8 cellular contexts compared by ENCODE assay signal in the genomic region with DNA sequence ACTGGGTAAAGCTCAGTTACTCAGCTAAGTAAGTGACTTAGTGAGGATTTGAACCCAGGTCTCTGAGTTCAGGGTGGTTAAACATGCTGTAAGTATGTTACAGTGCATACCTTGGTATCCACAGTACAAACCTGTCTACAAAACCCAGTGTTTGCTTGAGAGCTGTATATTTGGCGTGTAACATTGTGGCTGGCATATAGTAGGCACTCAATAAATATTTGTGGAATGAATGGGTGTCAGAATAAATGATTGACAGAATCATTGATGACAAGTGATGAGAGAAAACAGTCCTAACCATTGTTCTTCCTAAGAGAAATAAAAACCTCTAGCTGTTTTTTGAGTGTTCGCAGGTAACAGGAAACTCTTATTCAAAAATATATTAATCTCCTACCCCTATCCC.
A peak's percentile ranks its signal among the peaks of the same experiment; 100 is the strongest.
DNase-seq lines count a peak whose midpoint lies in the region; ATAC-seq and TF ChIP-seq lines count a peak whose summit lies in the region.

No MANE protein-coding gene starts in this region.

- H3K4ac ChIP-seq in mesenchymal stem cell (ENCODE audit: low read depth in 1 of 2, low read length in 2 of 2), result no peak overlapping the region

- no peak overlapping the region for H3K4me2 ChIP-seq in mesenchymal stem cell (ENCODE audit: low read length, poor library complexity, severe bottlenecking)

- no peaks in the 10 kb centered on the region for H3K9me3 Mint-ChIP-seq in activated naive CD4-positive, alpha-beta T cell treated with anti-CD3 and anti-CD28 coated beads, Interleukin-2, amount 50 U/mL, for 72 hours

- no peak for DNase-seq in heart left ventricle
- DNase-seq in left cardiac atrium, result no peak
- DNase-seq in activated naive CD4-positive, alpha-beta T cell treated with anti-CD3 and anti-CD28 coated beads, Interleukin-2, amount 50 U/mL, for 72 hours (ENCODE audit: low spot score in 2 of 2), result no peak
- no peak for DNase-seq in mesenchymal stem cell
- no peak for DNase-seq in upper lobe of left lung
- DNase-seq in GOT3 (lab: John Stamatoyannopoulos, UW), result no peak
- DNase-seq in GM20000 (ENCODE audit: low spot score), result no peak

- ATAC-seq in heart left ventricle (no peak), left cardiac atrium (no peak), upper lobe of left lung (ENCODE audit: low FRiP score in 2 of 2) (no peak), HG02642 (IDR thresholded peaks at IDR 0.05; ENCODE audit: poor library complexity, unreplicated experiment) (no peak)
- no peak for ATAC-seq in activated naive CD4-positive, alpha-beta T cell treated with anti-CD3 and anti-CD28 coated beads, Interleukin-2, amount 50 U/mL, for 72 hours

- H3K23ac ChIP-seq in mesenchymal stem cell (ENCODE audit: low read length in 2 of 2), result no peak overlapping the region

- H3K4me3 ChIP-seq in heart left ventricle, result peak overlapping the region in 7 of 12 donors; percentile 59 to 79 (median 61)
- peak overlapping the region in 1 of 2 experiments; percentile 41 for H3K4me3 ChIP-seq in mesenchymal stem cell (ENCODE audit: insufficient read depth in 1 of 2, low read depth in 1 of 2, low read length in 2 of 2)
- peak overlapping the region in 2 of 4 donors; percentile 59 to 62 for H3K4me3 ChIP-seq in upper lobe of left lung

- H3K18ac ChIP-seq in mesenchymal stem cell (ENCODE audit: low read depth in 1 of 2, low read length in 2 of 2), result peak overlapping the region in 1 of 2 experiments; percentile 75

- no peak overlapping the region for H2AFZ ChIP-seq in mesenchymal stem cell (ENCODE audit: low read depth, low read length)

- H3K27ac ChIP-seq in heart left ventricle (peak overlapping the region in 11 of 12 donors; percentile 84 to 99 (median 94)), mesenchymal stem cell (ENCODE audit: low read length, poor library complexity, severe bottlenecking) (no peak overlapping the region), upper lobe of left lung (peak overlapping the region; percentile 94 to 98 (median 97))

- H3K27ac Mint-ChIP-seq in activated naive CD4-positive, alpha-beta T cell treated with anti-CD3 and anti-CD28 coated beads, Interleukin-2, amount 50 U/mL, for 72 hours, result peak overlapping the region; percentile 92 to 100

- H2AK5ac ChIP-seq in mesenchymal stem cell (ENCODE audit: low read length, severe bottlenecking), result no peak overlapping the region

- peak overlapping the region; percentile 90 for H4K8ac ChIP-seq in mesenchymal stem cell (ENCODE audit: low read length)

- H2BK5ac ChIP-seq in mesenchymal stem cell (ENCODE audit: low read depth, low read length, poor library complexity, severe bottlenecking), result no peak overlapping the region

- H4K91ac ChIP-seq in mesenchymal stem cell (ENCODE audit: low read length), result no peak overlapping the region

- no peak for TF ChIP-seq EP300 in upper lobe of left lung (IDR thresholded peaks at IDR 0.05)

- no peak overlapping the region for H3K14ac ChIP-seq in mesenchymal stem cell (ENCODE audit: low read length in 2 of 2)

- no peak overlapping the region for H2BK12ac ChIP-seq in mesenchymal stem cell (ENCODE audit: low read length in 2 of 2)

- 89 to 93% (median 92%) methylated on average over 2 of the region's 2 CpGs for WGBS in heart left ventricle, 4 donors
- 88% methylated on average over 1 of the region's 2 CpGs for WGBS in mesenchymal stem cell
- 63 to 89% methylated on average over 2 of the region's 2 CpGs for WGBS in upper lobe of left lung, 2 donors

- no peak overlapping the region for H2BK120ac ChIP-seq in mesenchymal stem cell (ENCODE audit: low read depth, low read length)

- no peak for TF ChIP-seq POLR2A in heart left ventricle (IDR thresholded peaks at IDR 0.05)
- TF ChIP-seq POLR2A in upper lobe of left lung (IDR thresholded peaks at IDR 0.05), result no peak

- H3K4me1 ChIP-seq in heart left ventricle (peaks cover 0 to 32% (median 13%) of the 10 kb centered on the region in 12 donors), mesenchymal stem cell (ENCODE audit: control insufficient read depth, insufficient read depth, low read depth, low read length) (peaks cover 11% of the 10 kb centered on the region), upper lobe of left lung (peaks cover 14 to 37% (median 20%) of the 10 kb centered on the region in 4 donors)

- H3K27me3 ChIP-seq in heart left ventricle (peaks cover 0 to 60% (median 0%) of the 10 kb centered on the region in 9 donors), mesenchymal stem cell (ENCODE audit: control insufficient read depth in 1 of 2, insufficient read depth in 1 of 2, low read length in 2 of 2) (peaks cover 0 to 31% of the 10 kb centered on the region in 2 experiments), upper lobe of left lung (peaks cover 0 to 30% (median 0%) of the 10 kb centered on the region in 4 donors)

- intact Hi-C loops in heart left ventricle (cut with DNase I), result loop anchor here in 8 of 10 donors (5.0 to 10.0 kb wide), 10 partner anchors 65 to 443 kb away; no protein-coding TSS in a partner anchor
- intact Hi-C loops in left cardiac atrium (cut with DNase I), result loop anchor here in 1 of 2 donors (10.0 kb wide), 2 partner anchors 87 to 163 kb away; no protein-coding TSS in a partner anchor

- H2BK15ac ChIP-seq in mesenchymal stem cell (ENCODE audit: low read depth, poor library complexity, severe bottlenecking), result no peak overlapping the region

- H3K9me3 ChIP-seq in heart left ventricle (no peaks in the 10 kb centered on the region), mesenchymal stem cell (ENCODE audit: control insufficient read depth, low read length) (no peaks in the 10 kb centered on the region), upper lobe of left lung (peaks cover 0 to 7% (median 0%) of the 10 kb centered on the region in 4 donors)

- peak overlapping the region; percentile 59 for H3K9ac ChIP-seq in mesenchymal stem cell (ENCODE audit: low read length)

- no peaks in the 10 kb centered on the region for H3K36me3 ChIP-seq in heart left ventricle
- H3K36me3 ChIP-seq in mesenchymal stem cell (ENCODE audit: control insufficient read depth in 1 of 2, insufficient read depth in 2 of 2, low read depth in 1 of 2, low read length in 2 of 2), result no peaks in the 10 kb centered on the region
- no peaks in the 10 kb centered on the region for H3K36me3 ChIP-seq in upper lobe of left lung

- TF ChIP-seq CTCF in heart left ventricle (IDR thresholded peaks at IDR 0.05), result no peak
- no peak for TF ChIP-seq CTCF in upper lobe of left lung (IDR thresholded peaks at IDR 0.05)
- no peak for TF ChIP-seq CTCF in GM20000 (IDR thresholded peaks at IDR 0.05; ENCODE audit: extremely low read depth, missing control alignments)

- H3K79me1 ChIP-seq in mesenchymal stem cell (replicated peaks; ENCODE audit: low read length, poor library complexity, severe bottlenecking), result peaks cover 2% of the 10 kb centered on the region

- H3K36me3 Mint-ChIP-seq in activated naive CD4-positive, alpha-beta T cell treated with anti-CD3 and anti-CD28 coated beads, Interleukin-2, amount 50 U/mL, for 72 hours, result peaks cover 6 to 25% of the 10 kb centered on the region in 2 donors
